ENCODE assay signal across 10 cellular contexts in the genomic region with DNA sequence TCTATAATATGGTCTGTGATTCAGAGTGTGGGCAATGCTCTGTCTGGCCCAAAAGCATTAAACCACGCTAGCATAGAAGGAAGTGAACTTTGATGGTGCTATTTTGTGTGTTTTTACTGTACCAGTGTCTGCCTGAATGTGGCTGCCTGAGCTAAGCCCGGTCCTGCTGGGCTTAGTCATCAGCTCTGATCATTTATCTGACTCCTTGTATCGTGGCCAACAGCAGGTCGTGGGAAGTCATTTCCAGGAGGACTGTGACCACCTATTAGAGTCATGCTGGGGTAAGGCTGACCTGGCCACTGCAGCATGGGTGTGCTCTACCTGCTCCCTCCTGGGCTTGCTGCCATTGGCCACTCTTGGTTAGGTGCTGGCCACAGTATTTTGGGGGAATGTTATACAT.
DNase-seq lines count a peak whose midpoint lies in the region; ATAC-seq and TF ChIP-seq lines count a peak whose summit lies in the region.
"Had no signal": no experiment of that assay in that cellular context is flagged by ENCODE, and none has a peak within 500 bp of the region (broad histone marks: within the 10 kb centered on the region; RNA-seq: fewer than 3 reads in every experiment).

No MANE protein-coding gene starts in this region.

- no peak for TF ChIP-seq CTCF in AG10803 (conservative IDR thresholded peaks at IDR 0.05; ENCODE audit: low read length)
- TF ChIP-seq CTCF in brain microvascular endothelial cell (IDR thresholded peaks at IDR 0.05; ENCODE audit: low read depth, low read length, missing control alignments): no peak

- no peak overlapping the region for H3K4me3 Mint-ChIP-seq in activated T-cell treated with anti-CD3 and anti-CD28 coated beads, Interleukin-2, amount 50 U/mL, for 72 hours
- H3K4me3 Mint-ChIP-seq: CD14-positive monocyte had no signal

- H3K27ac ChIP-seq in brain microvascular endothelial cell: peak overlapping the region; percentile 87

- in situ Hi-C loops in brain microvascular endothelial cell (cut with HindIII; ENCODE audit: low pct_ligation_motif_present, low sequenced_read_pairs): no loop called here

- no peak for ATAC-seq in GM19023 (IDR thresholded peaks at IDR 0.05; ENCODE audit: unreplicated experiment)
- ATAC-seq in activated T-cell treated with anti-CD3 and anti-CD28 coated beads, Interleukin-2, amount 50 U/mL, for 72 hours (replicated peaks in 1 of 2): no peak
- ATAC-seq: HepG2 had no signal

- H3K27me3 ChIP-seq in brain microvascular endothelial cell (replicated peaks): no peaks in the 10 kb centered on the region

- H3K27ac Mint-ChIP-seq in activated T-cell treated with anti-CD3 and anti-CD28 coated beads, Interleukin-2, amount 50 U/mL, for 72 hours: no peak overlapping the region
- H3K27ac Mint-ChIP-seq: CD14-positive monocyte had no signal

- no peaks in the 10 kb centered on the region for H3K36me3 Mint-ChIP-seq in activated T-cell treated with anti-CD3 and anti-CD28 coated beads, Interleukin-2, amount 50 U/mL, for 72 hours (ENCODE audit: insufficient read depth in 2 of 2)
- H3K36me3 Mint-ChIP-seq: CD14-positive monocyte had no signal

- no peaks in the 10 kb centered on the region for H3K27me3 Mint-ChIP-seq in activated T-cell treated with anti-CD3 and anti-CD28 coated beads, Interleukin-2, amount 50 U/mL, for 72 hours (ENCODE audit: low read depth)

- H3K9me3 Mint-ChIP-seq in activated T-cell treated with anti-CD3 and anti-CD28 coated beads, Interleukin-2, amount 50 U/mL, for 72 hours: peaks cover 0 to under 1% of the 10 kb centered on the region in 2 donors

- H3K4me3 ChIP-seq in AG10803 (ENCODE audit: low read length): no peak overlapping the region
- H3K4me3 ChIP-seq in brain microvascular endothelial cell (ENCODE audit: low read depth, low read length): no peak overlapping the region

- H3K36me3 ChIP-seq in brain microvascular endothelial cell (replicated peaks): no peaks in the 10 kb centered on the region

- H3K4me1 Mint-ChIP-seq in activated T-cell treated with anti-CD3 and anti-CD28 coated beads, Interleukin-2, amount 50 U/mL, for 72 hours (ENCODE audit: low read depth): no peaks in the 10 kb centered on the region
- H3K4me1 Mint-ChIP-seq: CD14-positive monocyte had no signal

- DNase-seq in AG10803 (ENCODE audit: low read depth) (peak; percentile 43), HT1080 (ENCODE audit: low read depth) (peak; percentile 88), brain microvascular endothelial cell (peak; percentile 93), kidney tubule cell (ENCODE audit: low spot score) (peak; percentile 38), cerebellum (ENCODE audit: low spot score) (no peak), foreskin melanocyte (no peak)
- no peak for DNase-seq in activated T-cell treated with anti-CD3 and anti-CD28 coated beads, Interleukin-2, amount 50 U/mL, for 72 hours

Comparison
In these comparisons a context has a peak if more than half of its experiments do, and no peak if none do; other contexts are left out.
1. DNase-seq: peak in AG10803 (single experiment), HT1080 (single experiment), brain microvascular endothelial cell (single experiment) and kidney tubule cell (single experiment); none in cerebellum (single experiment), foreskin melanocyte (single experiment) and activated T-cell treated with anti-CD3 and anti-CD28 coated beads, Interleukin-2, amount 50 U/mL, for 72 hours (0 of 2).